Comparison of ENCODE assay signal across 8 cellular contexts in the genomic region with DNA sequence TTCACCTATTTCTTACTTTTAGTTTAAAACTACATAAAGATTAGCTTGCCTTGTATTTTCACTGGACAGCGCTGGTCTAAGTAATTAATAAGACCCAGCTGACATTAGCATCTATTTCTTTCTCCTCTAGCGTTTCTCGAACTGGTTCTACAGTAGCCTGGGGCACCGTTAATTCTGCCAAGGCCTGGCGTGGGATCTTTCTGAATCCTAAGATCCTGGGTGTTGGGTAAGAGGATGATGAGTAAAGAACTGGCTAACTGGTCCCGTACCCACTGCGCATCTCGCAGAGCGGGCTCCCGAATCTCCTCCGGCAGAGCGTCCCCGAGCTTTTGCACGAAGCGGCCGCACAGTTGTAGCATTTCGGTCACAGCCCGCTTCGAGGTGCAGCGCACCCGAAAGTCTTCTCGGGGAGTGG. TPM values are rescaled to one million over a fixed set of nuclear protein-coding genes. Genes with fewer than 3 reads are reported as not detected.
DNase-seq lines count a peak whose midpoint lies in the region; ATAC-seq and TF ChIP-seq lines count a peak whose summit lies in the region.

No MANE protein-coding gene starts in this region.

- BruUV-seq in PC-9 (replicated peaks; lab: Mats Ljungman, UMichigan) = TSS peak; percentile 90

- CTCF ChIA-PET in PC-9 (lab: Charles Lee) = interaction anchor here (0.6 kb wide), 2 partner anchors 41 to 213 kb away, joined by 4 to 5 read pairs; no protein-coding TSS in a partner anchor

- peaks cover 19% of the 10 kb centered on the region for H3K79me2 ChIP-seq in PC-9 (ENCODE audit: low read depth)

- DNase-seq in DMS114 treated with DMSO at 0.1 percent for 48 hours (lab: John Stamatoyannopoulos, UW; ENCODE audit: unreplicated experiment) (peak; percentile 73), PC-9 (no peak), mucosa of descending colon (no peak), NCI-H1694 (lab: John Stamatoyannopoulos, UW) (no peak)
- DNase-seq in stimulated activated CD4-positive, alpha-beta T cell treated with anti-CD3 and anti-CD28 coated beads, Interleukin-2, amount 100 ng/mL, for 24 hours = no peak

- H3K4me3 ChIP-seq in PC-9 (peak overlapping the region; percentile 93), duodenal mucosa (ENCODE audit: low read depth in 1 of 2, low read length in 2 of 2) (peak overlapping the region; percentile 91 to 100), mucosa of descending colon (peak overlapping the region; percentile 95)

- intact Hi-C loops in PC-9 (cut with micrococcal nuclease; ENCODE audit: unreplicated experiment) = loop anchor here (5.0 kb wide), 2 partner anchors 66 to 206 kb away; a partner anchor contains a TSS
- intact Hi-C loops in mucosa of descending colon (cut with DNase I, micrococcal nuclease) = no loop called here

- POLR2A ChIA-PET in PC-9 (lab: Charles Lee; ENCODE audit: unreplicated experiment) = interaction anchor here (0.6 to 0.8 kb wide), 3 partner anchors 22 to 84 kb away, joined by 4 to 6 read pairs (median 5); no protein-coding TSS in a partner anchor

- H4K20me1 ChIP-seq in PC-9 (ENCODE audit: insufficient read depth) = 0 out of 2 replicates have a peak, but pooled peaks cover 3% of the 10 kb centered on the region

- TF ChIP-seq CTCF in PC-9 (conservative IDR thresholded peaks at IDR 0.05) = no peak
- no peak for TF ChIP-seq CTCF in mucosa of descending colon (IDR thresholded peaks at IDR 0.05)

- peaks cover 8% of the 10 kb centered on the region; the same call in 1 of the 2 replicates for H3F3A ChIP-seq in PC-9 (ENCODE audit: insufficient read depth, low read depth)

- peak overlapping the region; percentile 20; the same call in 1 of the 2 replicates for H3K27ac ChIP-seq in PC-9
- peak overlapping the region; percentile 87 for H3K27ac ChIP-seq in duodenal mucosa (ENCODE audit: low read depth, low read length)

- peak overlapping the region; percentile 97 for H2AFZ ChIP-seq in PC-9

- H3K4me1 ChIP-seq in PC-9 (replicated peaks; ENCODE audit: insufficient read depth) = peaks cover 15% of the 10 kb centered on the region
- H3K4me1 ChIP-seq in duodenal mucosa (ENCODE audit: control insufficient read depth in 1 of 2, insufficient read depth in 2 of 2, low read length in 2 of 2) = peaks cover 9 to 19% of the 10 kb centered on the region in 2 donors
- H3K4me1 ChIP-seq in mucosa of descending colon (ENCODE audit: low read depth) = peaks cover 6% of the 10 kb centered on the region

- H3K9me3 ChIP-seq in PC-9 (ENCODE audit: insufficient read depth, low read depth) (no peaks in the 10 kb centered on the region), duodenal mucosa (ENCODE audit: control insufficient read depth in 1 of 2, low read length in 2 of 2) (no peaks in the 10 kb centered on the region), mucosa of descending colon (no peaks in the 10 kb centered on the region)

- H3K27me3 ChIP-seq in PC-9 (ENCODE audit: insufficient read depth, low read depth) (no peaks in the 10 kb centered on the region), duodenal mucosa (ENCODE audit: control insufficient read depth in 1 of 2, insufficient read depth in 2 of 2, low read length in 2 of 2) (no peaks in the 10 kb centered on the region)

- peak overlapping the region; percentile 90 to 98 for H3K9ac ChIP-seq in duodenal mucosa (ENCODE audit: low read depth in 1 of 2, low read length in 2 of 2)

- peak overlapping the region; percentile 99 for H3K4me2 ChIP-seq in PC-9

- ATAC-seq in GM19372 (IDR thresholded peaks at IDR 0.05; ENCODE audit: low read depth, unreplicated experiment) = peak; percentile 17
- ATAC-seq in HG03378 (IDR thresholded peaks at IDR 0.05; ENCODE audit: unreplicated experiment) = peak; percentile 27
- peak; percentile 47 for ATAC-seq in mucosa of descending colon

- no peaks in the 10 kb centered on the region for H3K36me3 ChIP-seq in PC-9 (ENCODE audit: low read depth)
- peaks cover 0 to 4% of the 10 kb centered on the region in 2 donors for H3K36me3 ChIP-seq in duodenal mucosa (ENCODE audit: control insufficient read depth in 1 of 2, insufficient read depth in 2 of 2, low read length in 2 of 2)
- no peaks in the 10 kb centered on the region for H3K36me3 ChIP-seq in mucosa of descending colon (ENCODE audit: low read depth)

- H3K9me2 ChIP-seq in PC-9 (ENCODE audit: insufficient read depth) = no peaks in the 10 kb centered on the region

RNA-seq across cellular contexts. Expression of a gene that starts 0.3 kb away (rescaled TPM):
- total RNA-seq in PC-9 (2021) (28.9 and 32.4 TPM in 2 replicates), mucosa of descending colon (10 to 100 TPM; 20.4 to 25.3 (median 21.5) TPM)

RNA-seq across cellular contexts. Expression of a gene that starts 0.4 kb away (rescaled TPM):
- 10.2 and 12.3 TPM in 2 replicates for total RNA-seq in PC-9 (2021)
- 10 to 100 TPM in 2 of 3 donors, 1 to 10 TPM in 1; 9.2 to 10.8 (median 10.5) TPM for total RNA-seq in mucosa of descending colon

RNA-seq across cellular contexts. Expression of a gene that starts 56.2 kb away (rescaled TPM):
- total RNA-seq in PC-9 (2021) = not detected in 2 replicates
- total RNA-seq in mucosa of descending colon = not detected
